ENCODE assay signal across 32 cellular contexts in the genomic region with DNA sequence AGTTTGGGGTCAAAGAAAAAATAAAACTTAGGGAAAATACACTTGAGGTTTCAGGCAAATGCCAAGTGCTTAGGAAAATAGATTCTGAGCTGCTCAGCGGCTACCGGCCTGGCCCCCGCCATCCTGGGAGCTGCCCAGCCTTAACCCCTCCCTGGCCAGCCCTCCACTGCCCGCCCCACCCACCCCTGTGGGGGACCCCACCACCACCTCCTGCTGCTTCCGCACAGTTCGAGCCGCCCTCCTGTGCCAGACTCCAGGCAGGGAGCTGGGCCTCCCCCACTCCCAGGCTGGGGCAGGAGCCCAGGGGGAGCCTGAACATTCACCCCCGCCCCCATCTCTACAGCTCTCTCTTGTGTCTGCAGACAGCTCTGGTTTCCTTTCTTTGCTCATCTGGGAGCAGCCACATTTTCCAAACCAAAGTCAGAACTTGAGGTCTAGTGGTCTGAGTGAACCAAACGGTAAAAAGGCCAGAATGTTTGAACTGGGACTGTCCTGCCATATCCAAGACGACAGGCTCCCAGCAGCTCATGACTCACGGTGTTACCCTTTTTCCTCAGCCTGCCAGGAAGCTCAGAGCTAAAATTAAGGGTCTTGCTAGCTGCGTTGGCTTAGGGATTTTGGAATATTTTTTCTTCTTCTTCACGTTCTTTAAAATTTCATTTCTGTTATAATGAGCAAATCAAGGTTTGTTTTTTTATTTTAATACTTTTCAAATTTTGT. TPM values are rescaled to one million over a fixed set of nuclear protein-coding genes. Genes with fewer than 3 reads are reported as not detected.
"Had no signal": no experiment of that assay in that cellular context is flagged by ENCODE, and none has a peak within 500 bp of the region (broad histone marks: within the 10 kb centered on the region; RNA-seq: fewer than 3 reads in every experiment).

No MANE protein-coding gene starts in this region.

- H3K4me3 ChIP-seq: ascending aorta, esophagus muscularis mucosa, pancreas, prostate gland, uterus had no signal

- FAIRE-seq: frontal cortex, kidney, pancreas had no signal

- H3K4me3 Mint-ChIP-seq: activated naive CD4-positive, alpha-beta T cell treated with anti-CD3 and anti-CD28 coated beads for 36 hours; activated naive CD8-positive, alpha-beta T cell treated with anti-CD3 and anti-CD28 coated beads for 36 hours; activated T-helper 1 cell treated with anti-CD3 and anti-CD28 coated beads, Interleukin-12 subunit alpha, Interleukin-12 subunit beta, Interleukin-2, Interleukin-4 antibody, amounts not matched to agents 30 ng/mL and 10 ng/mL and 1 ng/mL, durations not matched to agents 14 hours and 24 hours and 36 hours; dendritic cell treated with granulocyte-macrophage colony-stimulating factor and Interleukin-4, amounts not matched to agents 40 ng/mL and 50 ng/mL, for 4 days; nephron progenitor cell; T-helper 2 cell treated with Interferon-gamma antibody and Interleukin-4, amounts not matched to agents 5 μg/mL and 100 μg/mL, for 36 hours; type B pancreatic cell had no signal

- H3K27ac Mint-ChIP-seq: activated naive CD4-positive, alpha-beta T cell treated with anti-CD3 and anti-CD28 coated beads for 36 hours; activated naive CD8-positive, alpha-beta T cell treated with anti-CD3 and anti-CD28 coated beads for 36 hours; activated T-helper 1 cell treated with anti-CD3 and anti-CD28 coated beads, Interleukin-12 subunit alpha, Interleukin-12 subunit beta, Interleukin-2, Interleukin-4 antibody, amounts not matched to agents 30 ng/mL and 10 ng/mL and 1 ng/mL, durations not matched to agents 14 hours and 24 hours and 36 hours; dendritic cell treated with granulocyte-macrophage colony-stimulating factor and Interleukin-4, amounts not matched to agents 40 ng/mL and 50 ng/mL, for 4 days; nephron progenitor cell; T-helper 2 cell treated with Interferon-gamma antibody and Interleukin-4, amounts not matched to agents 5 μg/mL and 100 μg/mL, for 36 hours; type B pancreatic cell had no signal

- ATAC-seq: activated CD4-positive, CD25-positive, alpha-beta regulatory T cell treated with anti-CD3 and anti-CD28 coated beads, Interleukin-2, amount 50 U/mL, for 24 hours; left colon; pancreas had no signal

- H3K4me1 Mint-ChIP-seq: activated naive CD8-positive, alpha-beta T cell treated with anti-CD3 and anti-CD28 coated beads for 36 hours had no signal

- H3K9me3 Mint-ChIP-seq: activated naive CD4-positive, alpha-beta T cell treated with anti-CD3 and anti-CD28 coated beads for 36 hours; activated naive CD8-positive, alpha-beta T cell treated with anti-CD3 and anti-CD28 coated beads for 36 hours; activated T-helper 1 cell treated with anti-CD3 and anti-CD28 coated beads, Interleukin-12 subunit alpha, Interleukin-12 subunit beta, Interleukin-2, Interleukin-4 antibody, amounts not matched to agents 30 ng/mL and 10 ng/mL and 1 ng/mL, durations not matched to agents 14 hours and 24 hours and 36 hours; dendritic cell treated with granulocyte-macrophage colony-stimulating factor and Interleukin-4, amounts not matched to agents 40 ng/mL and 50 ng/mL, for 4 days; nephron progenitor cell; T-helper 2 cell treated with Interferon-gamma antibody and Interleukin-4, amounts not matched to agents 5 μg/mL and 100 μg/mL, for 36 hours; type B pancreatic cell had no signal

- H3K27me3 ChIP-seq: ascending aorta, pancreas, uterus had no signal

- H3K27ac ChIP-seq: ascending aorta, brain microvascular endothelial cell, esophagus muscularis mucosa, neutrophil, pancreas, prostate gland, uterus, VCaP had no signal

- DNase-seq: activated CD4-positive, alpha-beta T cell treated with anti-CD3 and anti-CD28 coated beads for 48 hours; activated CD4-positive, alpha-beta T cell treated with anti-CD3 and anti-CD28 coated beads, Interleukin-2, amount 50 U/mL, for 48 hours; activated CD8-positive, alpha-beta memory T cell treated with anti-CD3 and anti-CD28 coated beads, Interleukin-2, amount 50 U/mL, for 4 hours; activated effector memory CD4-positive, alpha-beta T cell treated with anti-CD3 and anti-CD28 coated beads, Interleukin-2, amount 50 U/mL, for 16 hours; activated naive CD4-positive, alpha-beta T cell treated with anti-CD3 and anti-CD28 coated beads for 36 hours; activated naive CD8-positive, alpha-beta T cell treated with anti-CD3 and anti-CD28 coated beads for 36 hours; activated T-cell treated with anti-CD3 and anti-CD28 coated beads, Interleukin-2, amount 50 U/mL, for 1 hour; brain microvascular endothelial cell; central memory CD4-positive, alpha-beta T cell; effector CD4-positive, alpha-beta T cell; glutamatergic neuron; kidney; left colon; mammary epithelial cell; nephron progenitor cell; pancreas; retina; stimulated activated CD4-positive, alpha-beta T cell treated with anti-CD3 and anti-CD28 coated beads, Interleukin-15, amount 100 ng/mL, for 24 hours; stimulated activated naive CD4-positive, alpha-beta T cell; T-helper 1 cell; uterus had no signal

- H3K9me3 ChIP-seq: ascending aorta, esophagus muscularis mucosa, neutrophil, pancreas, prostate gland, uterus had no signal

- H3K4me1 ChIP-seq: ascending aorta, pancreas, prostate gland, uterus had no signal

- H3K36me3 ChIP-seq: ascending aorta, brain microvascular endothelial cell, esophagus muscularis mucosa, neutrophil, pancreas, prostate gland, uterus had no signal

- H3K36me3 Mint-ChIP-seq: activated naive CD8-positive, alpha-beta T cell treated with anti-CD3 and anti-CD28 coated beads for 36 hours; type B pancreatic cell had no signal

RNA-seq across cellular contexts. Expression of a gene that starts 4.7 kb away (rescaled TPM):
- total RNA-seq: activated naive CD8-positive, alpha-beta T cell treated with anti-CD3 and anti-CD28 coated beads for 36 hours had no signal
